1 cellular context compared by ENCODE assay signal in the genomic region with DNA sequence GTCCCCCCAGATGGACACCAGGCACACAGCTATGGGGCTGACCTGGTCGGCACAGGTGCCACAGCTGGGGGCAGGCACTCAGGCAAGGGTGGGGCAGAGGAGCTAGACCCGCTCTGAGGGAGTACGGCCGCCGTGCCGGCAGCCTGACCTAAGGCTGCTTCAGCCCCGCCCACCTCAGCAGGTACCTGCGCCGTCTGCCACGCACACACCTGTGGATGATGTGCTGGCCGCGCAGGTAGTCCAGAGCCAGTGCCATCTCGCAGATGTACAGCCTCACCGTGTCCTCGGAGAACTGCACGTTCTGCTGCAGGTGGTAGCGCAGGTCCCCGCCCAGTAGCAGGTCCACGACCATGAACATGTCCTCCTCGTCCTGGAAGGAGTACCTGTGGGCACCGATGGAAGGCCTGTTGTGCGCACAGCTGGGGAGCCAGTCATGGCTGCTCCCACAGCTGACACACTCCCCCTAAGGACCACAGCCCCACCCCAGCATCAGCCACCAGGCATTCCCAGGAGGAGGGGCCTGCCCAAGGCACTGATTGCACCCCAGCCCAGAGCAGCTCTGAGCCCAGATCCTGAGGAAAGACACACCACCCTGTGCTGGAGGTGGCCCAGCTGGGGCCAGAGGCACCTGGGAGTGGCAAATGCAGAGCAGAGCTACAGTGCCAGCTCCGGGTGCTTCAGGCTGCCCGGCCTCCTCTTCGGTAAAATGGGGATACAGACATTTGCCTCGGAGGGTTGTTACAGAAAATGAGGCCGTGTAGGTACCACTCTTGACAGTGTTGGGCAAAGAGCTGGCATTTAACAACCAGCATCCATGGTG.
A peak's percentile ranks its signal among the peaks of the same experiment; 100 is the strongest.
TF ChIP-seq lines count a peak whose summit lies in the region.

No MANE protein-coding gene starts in this region.

TF ChIP-seq in Ishikawa, 13 proteins besides CTCF, POLR2A, EP300 and RAD21 (continued from another document):
- TF ChIP-seq, protein P1, sequence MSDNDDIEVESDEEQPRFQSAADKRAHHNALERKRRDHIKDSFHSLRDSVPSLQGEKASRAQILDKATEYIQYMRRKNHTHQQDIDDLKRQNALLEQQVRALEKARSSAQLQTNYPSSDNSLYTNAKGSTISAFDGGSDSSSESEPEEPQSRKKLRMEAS (IDR thresholded peaks at IDR 0.05) = 0 out of 2 replicates have a peak, but pooled peaks have one; percentile 28
